Comparison of ENCODE assay signal across 27 cellular contexts in genomic region chr5:15885156-15885555, GRCh38.
A peak's percentile ranks its signal among the peaks of the same experiment; 100 is the strongest.
DNase-seq lines count a peak whose midpoint lies in the region; TF ChIP-seq lines count a peak whose summit lies in the region.
"Had no signal": no experiment of that assay in that cellular context is flagged by ENCODE, and none has a peak within 500 bp of the region (broad histone marks: within the 10 kb centered on the region; RNA-seq: fewer than 3 reads in every experiment).

No MANE protein-coding gene starts in this region.

- H3K36me3 ChIP-seq in brain microvascular endothelial cell (replicated peaks) (no peaks in the 10 kb centered on the region), prostate gland (no peaks in the 10 kb centered on the region), ovary (no peaks in the 10 kb centered on the region)

- no peak for TF ChIP-seq CTCF in AG04449 (IDR thresholded peaks at IDR 0.05; ENCODE audit: insufficient read depth, low read length, missing control alignments)
- no peak for TF ChIP-seq CTCF in brain microvascular endothelial cell (IDR thresholded peaks at IDR 0.05; ENCODE audit: low read depth, low read length, missing control alignments)
- TF ChIP-seq CTCF in fibroblast of the aortic adventitia (IDR thresholded peaks at IDR 0.05; ENCODE audit: insufficient read depth, low read length) = no peak
- no peak for TF ChIP-seq CTCF in prostate gland (IDR thresholded peaks at IDR 0.05)
- no peak for TF ChIP-seq CTCF in ovary (IDR thresholded peaks at IDR 0.05)

- H3K4me1 ChIP-seq in prostate gland (replicated peaks) (no peaks in the 10 kb centered on the region), ovary (ENCODE audit: insufficient read depth) (peaks cover 10% of the 10 kb centered on the region)

- in situ Hi-C loops in brain microvascular endothelial cell (cut with HindIII; ENCODE audit: low pct_ligation_motif_present, low sequenced_read_pairs) = no loop called here

- no peaks in the 10 kb centered on the region for H3K27me3 ChIP-seq in brain microvascular endothelial cell (replicated peaks)
- no peaks in the 10 kb centered on the region for H3K27me3 ChIP-seq in prostate gland (replicated peaks; ENCODE audit: insufficient read depth)
- no peaks in the 10 kb centered on the region for H3K27me3 ChIP-seq in ovary

- CTCF ChIA-PET in AG04449 (lab: Yijun Ruan, JAX) = no interaction called here

- POLR2A ChIA-PET in AG04449 (lab: Yijun Ruan, JAX) = no interaction called here

- H3K9me3 ChIP-seq in prostate gland (no peaks in the 10 kb centered on the region), ovary (no peaks in the 10 kb centered on the region)

- intact Hi-C loops in prostate gland (cut with DNase I) (no loop called here), ovary (cut with DNase I) (no loop called here)

- no peak for TF ChIP-seq EP300 in ovary (IDR thresholded peaks at IDR 0.05)

- TF ChIP-seq POLR2A in prostate gland (IDR thresholded peaks at IDR 0.05) = no peak
- TF ChIP-seq POLR2A in ovary (IDR thresholded peaks at IDR 0.05) = no peak

- DNase-seq in AG04449 (ENCODE audit: low read depth, low spot score) = peak; percentile 12
- DNase-seq in HT1080 (ENCODE audit: low read depth) = peak; percentile 9
- peak; percentile 27 for DNase-seq in brain microvascular endothelial cell
- DNase-seq in fibroblast of the aortic adventitia (ENCODE audit: low read depth) = peak; percentile 31
- no peak for DNase-seq in pons (ENCODE audit: low spot score)
- DNase-seq in prostate gland (ENCODE audit: low spot score) = no peak
- DNase-seq in ovary = no peak
- DNase-seq in DMS79 (lab: John Stamatoyannopoulos, UW) = no peak
- DNase-seq: 8988T; activated CD4-positive, alpha-beta T cell treated with anti-CD3 and anti-CD28 coated beads, Interleukin-2, amount 50 U/mL, for 48 hours; activated CD8-positive, alpha-beta memory T cell treated with anti-CD3 and anti-CD28 coated beads, Interleukin-2, amount 50 U/mL, for 48 hours; activated naive CD4-positive, alpha-beta T cell treated with anti-CD3 and anti-CD28 coated beads, Interleukin-2, amount 50 U/mL, for 16 hours; amygdala; CD8-positive, alpha-beta T cell; cerebellar nuclear complex; erythroblast; KG1; left ventricle myocardium superior; midbrain; naive thymus-derived CD4-positive, alpha-beta T cell; NCI-H1417 treated with DMSO at 0.1 percent for 48 hours; NCI-H748 treated with DMSO at 0.1 percent for 48 hours; occipital lobe; small intestine; stimulated activated CD4-positive, alpha-beta T cell treated with anti-CD3 and anti-CD28 coated beads, Interleukin-1b, Interleukin-23, amount 100 ng/mL, for 48 hours; stimulated activated CD8-positive, alpha-beta memory T cell treated with anti-CD3 and anti-CD28 coated beads, Interleukin-4, amount 100 ng/mL, for 48 hours; stimulated activated naive CD8-positive, alpha-beta T cell treated with anti-CD3 and anti-CD28 coated beads, Interleukin-15, amount 100 ng/mL, for 72 hours had no signal

- H3K27ac ChIP-seq in brain microvascular endothelial cell (no peak overlapping the region), prostate gland (no peak overlapping the region), ovary (no peak overlapping the region)

- 87% methylated on average over 3 of the region's 3 CpGs for WGBS in prostate gland
- 68 to 81% (median 78%) methylated on average over 3 of the region's 3 CpGs for WGBS in ovary, 3 donors

- no peak overlapping the region for H3K4me3 ChIP-seq in AG04449 (ENCODE audit: low read depth, low read length)
- no peak overlapping the region for H3K4me3 ChIP-seq in brain microvascular endothelial cell (ENCODE audit: low read depth, low read length)
- H3K4me3 ChIP-seq in fibroblast of the aortic adventitia (ENCODE audit: low read depth, low read length) = no peak overlapping the region
- H3K4me3 ChIP-seq in prostate gland = no peak overlapping the region
- H3K4me3 ChIP-seq in ovary = no peak overlapping the region

Comparison
In these comparisons a context has a peak if more than half of its experiments do, and no peak if none do; other contexts are left out.
1. DNase-seq: peak in AG04449 (single experiment), HT1080 (single experiment), brain microvascular endothelial cell (single experiment) and fibroblast of the aortic adventitia (single experiment); none in pons (single experiment), prostate gland (single experiment), ovary (0 of 5) and DMS79 (single experiment).